14 cellular contexts compared by ENCODE assay signal in the genomic region with DNA sequence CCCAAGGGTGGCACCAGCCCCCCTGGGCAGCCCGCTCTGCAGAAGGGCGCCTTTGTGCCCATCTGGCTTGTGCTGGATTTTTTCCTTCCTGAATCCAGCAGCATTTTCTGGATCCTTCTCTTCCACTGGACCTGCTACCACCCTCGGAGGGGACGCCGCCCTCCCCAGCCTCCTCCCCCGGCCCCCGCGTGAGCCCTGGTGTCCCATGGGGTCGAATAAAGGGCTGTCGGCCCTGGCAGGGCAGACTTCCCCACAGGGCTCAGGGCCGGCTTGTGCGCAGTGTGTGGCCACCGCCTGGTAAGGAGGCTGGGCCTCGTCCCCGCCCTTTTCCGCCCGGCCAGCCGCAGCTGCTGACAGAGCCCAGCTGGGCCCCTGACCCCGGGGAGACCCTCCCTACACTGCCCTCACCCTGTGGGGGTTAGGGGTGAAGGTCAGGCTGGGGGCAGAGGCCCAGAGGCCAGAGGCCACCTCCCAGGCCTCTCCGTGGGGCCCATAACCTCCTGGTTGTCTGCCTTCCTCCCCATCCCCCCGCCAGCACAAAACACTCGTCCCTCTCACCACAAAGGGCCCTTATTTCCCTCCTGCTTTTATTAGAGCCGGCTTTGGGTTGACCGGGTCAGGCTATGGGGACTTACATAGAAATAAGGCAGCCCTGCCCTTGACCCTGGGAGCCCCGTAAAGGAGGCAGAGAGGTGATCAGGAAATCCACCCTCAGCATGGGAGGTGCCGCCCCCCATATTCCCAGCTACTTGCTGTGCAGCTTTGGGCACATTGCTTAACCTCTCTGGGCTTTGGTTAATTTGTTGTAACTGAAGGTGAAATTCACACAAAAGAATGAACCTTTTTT.
A peak's percentile ranks its signal among the peaks of the same experiment; 100 is the strongest.
DNase-seq lines count a peak whose midpoint lies in the region; ATAC-seq, FAIRE-seq and TF ChIP-seq lines count a peak whose summit lies in the region.
"Had no signal": no experiment of that assay in that cellular context is flagged by ENCODE, and none has a peak within 500 bp of the region (broad histone marks: within the 10 kb centered on the region; RNA-seq: fewer than 3 reads in every experiment).

No MANE protein-coding gene starts in this region.

- TF ChIP-seq CTCF in HL-60 (IDR thresholded peaks at IDR 0.05; ENCODE audit: insufficient read depth, low read length) (no peak), WTC11 (IDR thresholded peaks at IDR 0.05) (no peak), pancreas (IDR thresholded peaks at IDR 0.05) (no peak), lower leg skin (IDR thresholded peaks at IDR 0.05) (no peak)

- no peak for FAIRE-seq in pancreas (lab: Jason Lieb, UNC)

- no peaks in the 10 kb centered on the region for H3K27me3 ChIP-seq in HL-60 (ENCODE audit: insufficient read depth, poor library complexity, severe bottlenecking)
- no peaks in the 10 kb centered on the region for H3K27me3 ChIP-seq in right cardiac atrium (ENCODE audit: control insufficient read depth, insufficient read depth)
- no peaks in the 10 kb centered on the region for H3K27me3 ChIP-seq in pancreas
- H3K27me3 ChIP-seq: thyroid gland had no signal

- POLR2A ChIA-PET in WTC11 (lab: Charles Lee) = no interaction called here

- H3K4me1 ChIP-seq in right cardiac atrium (ENCODE audit: control insufficient read depth, insufficient read depth, low read length) (peaks cover 4% of the 10 kb centered on the region), pancreas (peaks cover 0 to 5% (median 0%) of the 10 kb centered on the region in 3 donors)

- H3K27ac Mint-ChIP-seq in WTC11 = no peak overlapping the region
- H3K27ac Mint-ChIP-seq: activated naive CD8-positive, alpha-beta T cell treated with anti-CD3 and anti-CD28 coated beads for 36 hours; memory B cell had no signal

- no peaks in the 10 kb centered on the region for H3K27me3 Mint-ChIP-seq in WTC11 (ENCODE audit: low read depth)
- H3K27me3 Mint-ChIP-seq: activated naive CD8-positive, alpha-beta T cell treated with anti-CD3 and anti-CD28 coated beads for 36 hours; CD4-positive, CD25-positive, alpha-beta regulatory T cell had no signal

- peak; percentile 27; the same call in 1 of the 2 replicates for ATAC-seq in WTC11
- peak; percentile 70 for ATAC-seq in right cardiac atrium
- peak in 3 of 4 donors; percentile 34 to 70 (median 60) for ATAC-seq in pancreas
- ATAC-seq in HG03039 (IDR thresholded peaks at IDR 0.05; ENCODE audit: unreplicated experiment) = no peak

- H3K9me3 Mint-ChIP-seq in WTC11 = no peaks in the 10 kb centered on the region
- H3K9me3 Mint-ChIP-seq: activated naive CD8-positive, alpha-beta T cell treated with anti-CD3 and anti-CD28 coated beads for 36 hours; CD4-positive, CD25-positive, alpha-beta regulatory T cell; memory B cell had no signal

- no peak overlapping the region for H3K4me3 ChIP-seq in HL-60 (replicated peaks; ENCODE audit: insufficient read depth, low read length)
- H3K4me3 ChIP-seq in right cardiac atrium (ENCODE audit: low read length) = no peak overlapping the region
- no peak overlapping the region for H3K4me3 ChIP-seq in pancreas
- H3K4me3 ChIP-seq in lower leg skin (ENCODE audit: low read depth, poor library complexity, severe bottlenecking) = no peak overlapping the region
- H3K4me3 ChIP-seq: thyroid gland had no signal

- CTCF ChIA-PET in WTC11 (lab: Charles Lee) = interaction anchor here (0.7 to 3.5 kb wide), 5 partner anchors 16 to 177 kb away, joined by 3 to 16 read pairs (median 3); no protein-coding TSS in a partner anchor

- DNase-seq in HL-60 (ENCODE audit: low read depth in 1 of 2, low spot score in 1 of 2) = peak in 1 of 2 experiments; percentile 23
- DNase-seq in WTC11 (ENCODE audit: low spot score) = no peak
- DNase-seq in right cardiac atrium = peak; percentile 80 to 90 (median 90)
- peak in 1 of 6 donors; percentile 77 for DNase-seq in pancreas
- no peak for DNase-seq in EL
- DNase-seq in NCI-H2171 treated with DMSO at 0.1 percent for 48 hours (lab: John Stamatoyannopoulos, UW) = no peak
- no peak for DNase-seq in lower leg skin (ENCODE audit: low spot score in 2 of 2)
- DNase-seq: activated naive CD8-positive, alpha-beta T cell treated with anti-CD3 and anti-CD28 coated beads for 36 hours; CD4-positive, CD25-positive, alpha-beta regulatory T cell; stimulated activated CD4-positive, alpha-beta T cell treated with anti-CD3 and anti-CD28 coated beads, Interleukin-2, amount 100 ng/mL, for 24 hours; thyroid gland had no signal

- H3K9me3 ChIP-seq in right cardiac atrium (ENCODE audit: control insufficient read depth, low read length) (no peaks in the 10 kb centered on the region), pancreas (no peaks in the 10 kb centered on the region)
- H3K9me3 ChIP-seq: thyroid gland had no signal

- TF ChIP-seq POLR2A in lower leg skin (IDR thresholded peaks at IDR 0.05) = no peak

- WGBS in right cardiac atrium = 64% methylated on average over 26 of the region's 26 CpGs
- WGBS in pancreas, 2 donors = 83 to 87% methylated on average over 26 of the region's 26 CpGs
- whole genome bisulfite sequencing in lower leg skin, 2 donors = 61 to 66% methylated on average over 22 to 25 of the region's 26 CpGs

- H3K4me3 Mint-ChIP-seq in WTC11 = no peak overlapping the region
- H3K4me3 Mint-ChIP-seq: activated naive CD8-positive, alpha-beta T cell treated with anti-CD3 and anti-CD28 coated beads for 36 hours; CD4-positive, CD25-positive, alpha-beta regulatory T cell; memory B cell had no signal

- no peaks in the 10 kb centered on the region for H3K36me3 Mint-ChIP-seq in WTC11
- H3K36me3 Mint-ChIP-seq: activated naive CD8-positive, alpha-beta T cell treated with anti-CD3 and anti-CD28 coated beads for 36 hours; CD4-positive, CD25-positive, alpha-beta regulatory T cell; memory B cell had no signal

- H3K27ac ChIP-seq in HL-60 (replicated peaks) = peak overlapping the region; percentile 40; the same call in 1 of the 2 replicates
- H3K27ac ChIP-seq in right cardiac atrium (ENCODE audit: low read length) = no peak overlapping the region
- no peak overlapping the region for H3K27ac ChIP-seq in pancreas
- H3K27ac ChIP-seq: epithelial cell of prostate, thyroid gland had no signal

- H3K4me1 Mint-ChIP-seq in WTC11 = no peaks in the 10 kb centered on the region
- H3K4me1 Mint-ChIP-seq: activated naive CD8-positive, alpha-beta T cell treated with anti-CD3 and anti-CD28 coated beads for 36 hours; CD4-positive, CD25-positive, alpha-beta regulatory T cell; memory B cell had no signal

- intact Hi-C loops in right cardiac atrium (cut with DNase I) (loop anchor here in 1 of 4 donors (10.0 kb wide), 1 partner anchor 177 kb away; a partner anchor contains a TSS), pancreas (cut with DNase I) (no loop called here), lower leg skin (cut with DNase I; ENCODE audit: low total_unique reads) (no loop called here)

- H3K36me3 ChIP-seq in pancreas = no peaks in the 10 kb centered on the region
- H3K36me3 ChIP-seq: thyroid gland had no signal

TF ChIP-seq in WTC11, 78 proteins besides CTCF, POLR2A, EP300 and RAD21:
- TF ChIP-seq GABPB1 (CRISPR knock-in tag; IDR thresholded peaks at IDR 0.05) = peak; percentile 71; the same call in 1 of the 2 replicates
- no peak for TF ChIP-seq SP1 (CRISPR knock-in tag; conservative IDR thresholded peaks at IDR 0.05)

Comparison
In these comparisons a context has a peak if more than half of its experiments do, and no peak if none do; other contexts are left out.
1. DNase-seq: peak in right cardiac atrium (3 of 3); none in WTC11 (single experiment), EL (single experiment), NCI-H2171 treated with DMSO at 0.1 percent for 48 hours (single experiment) and lower leg skin (0 of 2).